ENCODE assay signal across 13 cellular contexts in the genomic region with DNA sequence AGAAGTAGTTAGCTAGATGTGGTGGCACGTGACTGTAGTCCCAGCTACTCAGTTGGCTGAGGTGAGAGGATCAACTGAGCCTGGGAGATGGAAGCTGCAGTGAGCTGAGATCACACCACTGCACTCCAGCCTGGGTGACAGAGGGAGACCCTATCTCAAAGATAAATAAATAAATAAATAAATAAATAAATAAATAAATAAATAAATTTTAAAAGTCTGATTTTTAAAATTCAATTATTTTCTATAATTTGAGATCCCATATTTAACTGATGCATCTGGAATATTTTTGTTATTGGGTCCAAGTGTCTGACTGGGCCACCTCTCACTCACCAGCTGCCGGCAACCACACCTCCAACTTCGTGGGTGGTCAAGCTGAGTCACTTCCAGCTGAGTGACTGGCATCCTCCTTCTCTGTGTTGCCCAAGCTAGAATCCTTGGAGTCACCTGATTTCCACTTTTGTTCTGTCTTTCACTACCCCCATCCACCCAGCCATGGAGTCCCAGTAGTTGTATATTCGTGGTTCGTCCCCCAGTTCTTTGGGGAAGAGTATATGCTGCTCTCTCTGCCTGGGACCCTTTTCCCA.
DNase-seq lines count a peak whose midpoint lies in the region; ATAC-seq and TF ChIP-seq lines count a peak whose summit lies in the region.
"Had no signal": no experiment of that assay in that cellular context is flagged by ENCODE, and none has a peak within 500 bp of the region (broad histone marks: within the 10 kb centered on the region; RNA-seq: fewer than 3 reads in every experiment).

No MANE protein-coding gene starts in this region.

- H2AFZ ChIP-seq in mammary epithelial cell (ENCODE audit: low read depth, low read length) (no peak overlapping the region), mesenchymal stem cell (ENCODE audit: low read depth, low read length) (no peak overlapping the region)

- H3K4me1 ChIP-seq in mammary epithelial cell (ENCODE audit: insufficient read depth, low read length) (peaks cover 12% of the 10 kb centered on the region), mesenchymal stem cell (ENCODE audit: control insufficient read depth, insufficient read depth, low read depth, low read length) (peaks cover 6% of the 10 kb centered on the region)
- H3K4me1 ChIP-seq: lower lobe of right lung had no signal

- H2BK12ac ChIP-seq in mesenchymal stem cell (ENCODE audit: low read length in 2 of 2): no peak overlapping the region

- no peaks in the 10 kb centered on the region for H3K9me3 ChIP-seq in MG63
- no peaks in the 10 kb centered on the region for H3K9me3 ChIP-seq in mammary epithelial cell (replicated peaks; ENCODE audit: insufficient read depth, low read length)
- no peaks in the 10 kb centered on the region for H3K9me3 ChIP-seq in mesenchymal stem cell (ENCODE audit: control insufficient read depth, low read length)
- H3K9me3 ChIP-seq: lower lobe of right lung had no signal

- no TSS peak for BruUV-seq in mammary epithelial cell (replicated peaks; lab: Mats Ljungman, UMichigan)

- CTCF ChIA-PET in mammary epithelial cell (lab: Charles Lee; ENCODE audit: low non-redundant PET): no interaction called here

- H3K4me3 ChIP-seq in MG63 (no peak overlapping the region), mammary epithelial cell (replicated peaks in 1 of 3; ENCODE audit: insufficient read depth in 1 of 3, low read depth in 2 of 3, low read length in 3 of 3) (no peak overlapping the region), mesenchymal stem cell (ENCODE audit: insufficient read depth in 1 of 2, low read depth in 1 of 2, low read length in 2 of 2) (no peak overlapping the region)
- H3K4me3 ChIP-seq: lower lobe of right lung, skin epidermis had no signal

- no peak overlapping the region for H3K4me2 ChIP-seq in mammary epithelial cell (ENCODE audit: insufficient read depth, low read depth, low read length)
- H3K4me2 ChIP-seq in mesenchymal stem cell (ENCODE audit: low read length, poor library complexity, severe bottlenecking): no peak overlapping the region

- intact Hi-C loops in mammary epithelial cell (cut with micrococcal nuclease): loop anchor here (2.0 kb wide), 1 partner anchor 18 kb away; no protein-coding TSS in a partner anchor

- dilution Hi-C loops in mammary epithelial cell (cut with HindIII; ENCODE audit: low sequenced_read_pairs): no loop called here

- H3K9ac ChIP-seq in mammary epithelial cell (ENCODE audit: insufficient read depth, low read length): no peak overlapping the region
- no peak overlapping the region for H3K9ac ChIP-seq in mesenchymal stem cell (ENCODE audit: low read length)

- H3K79me1 ChIP-seq in mesenchymal stem cell (replicated peaks; ENCODE audit: low read length, poor library complexity, severe bottlenecking): no peaks in the 10 kb centered on the region

- DNase-seq in EL: peak; percentile 70
- DNase-seq in MG63: peak; percentile 59
- peak; percentile 70 for DNase-seq in mammary epithelial cell
- peak; percentile 8 for DNase-seq in mesenchymal stem cell
- DNase-seq in MV-4-11 (lab: John Stamatoyannopoulos, UW): no peak
- no peak for DNase-seq in NOMO-1 treated with DMSO at 0.1 percent for 48 hours (lab: John Stamatoyannopoulos, UW; ENCODE audit: unreplicated experiment)
- no peak for DNase-seq in SKM-1 treated with dmso at 0.1 percent for 144 hours (lab: John Stamatoyannopoulos, UW; ENCODE audit: unreplicated experiment)
- DNase-seq: activated CD4-positive, alpha-beta T cell treated with anti-CD3 and anti-CD28 coated beads, Interleukin-2, amount 50 U/mL, for 1 hour; lower lobe of right lung; NCI-H2171 had no signal

- ATAC-seq in GM18505 (IDR thresholded peaks at IDR 0.05; ENCODE audit: unreplicated experiment): no peak
- ATAC-seq: lower lobe of right lung had no signal

- H3K27me3 ChIP-seq in MG63 (no peaks in the 10 kb centered on the region), mammary epithelial cell (ENCODE audit: insufficient read depth, low read length) (no peaks in the 10 kb centered on the region), mesenchymal stem cell (ENCODE audit: control insufficient read depth in 1 of 2, insufficient read depth in 1 of 2, low read length in 2 of 2) (no peaks in the 10 kb centered on the region)

- H2BK120ac ChIP-seq in mesenchymal stem cell (ENCODE audit: low read depth, low read length): no peak overlapping the region

- H4K91ac ChIP-seq in mesenchymal stem cell (ENCODE audit: low read length): no peak overlapping the region

- no peak overlapping the region for H3K14ac ChIP-seq in mesenchymal stem cell (ENCODE audit: low read length in 2 of 2)

- in situ Hi-C loops in mammary epithelial cell (cut with MboI; ENCODE audit: low sequenced_read_pairs in 2 of 2): no loop called here

- no peak overlapping the region for H2BK5ac ChIP-seq in mesenchymal stem cell (ENCODE audit: low read depth, low read length, poor library complexity, severe bottlenecking)

- H3K36me3 ChIP-seq in MG63 (no peaks in the 10 kb centered on the region), mammary epithelial cell (ENCODE audit: insufficient read depth, low read length) (no peaks in the 10 kb centered on the region), mesenchymal stem cell (ENCODE audit: control insufficient read depth in 1 of 2, insufficient read depth in 2 of 2, low read depth in 1 of 2, low read length in 2 of 2) (no peaks in the 10 kb centered on the region)
- H3K36me3 ChIP-seq: lower lobe of right lung had no signal

- no peak overlapping the region for H3K27ac ChIP-seq in mammary epithelial cell (ENCODE audit: insufficient read depth, low read depth, low read length)
- no peak overlapping the region for H3K27ac ChIP-seq in mesenchymal stem cell (ENCODE audit: low read length, poor library complexity, severe bottlenecking)
- H3K27ac ChIP-seq: C4-2B, lower lobe of right lung, skin epidermis had no signal

- no peaks in the 10 kb centered on the region for H4K20me1 ChIP-seq in mammary epithelial cell (ENCODE audit: insufficient read depth, low read length)

- WGBS in mammary epithelial cell (ENCODE audit: low coverage, missing lambda C conversion rate): 54% methylated on average over 5 of the region's 5 CpGs
- WGBS in mesenchymal stem cell: 67% methylated on average over 5 of the region's 5 CpGs

- H2BK15ac ChIP-seq in mesenchymal stem cell (ENCODE audit: low read depth, poor library complexity, severe bottlenecking): no peak overlapping the region

- no peak overlapping the region for H3K4ac ChIP-seq in mesenchymal stem cell (ENCODE audit: low read depth in 1 of 2, low read length in 2 of 2)

- no peak overlapping the region for H3K23ac ChIP-seq in mesenchymal stem cell (ENCODE audit: low read length in 2 of 2)

- TF ChIP-seq POLR2A in GM18505 (IDR thresholded peaks at IDR 0.05; ENCODE audit: borderline replicate concordance, extremely low read depth, insufficient read depth, insufficient read length): no peak

- TF ChIP-seq CTCF in mammary epithelial cell (conservative IDR thresholded peaks at IDR 0.05 in 1 of 2, IDR thresholded peaks at IDR 0.05 in 1 of 2; ENCODE audit: extremely low read depth in 1 of 2, insufficient read depth in 1 of 2, low read depth in 1 of 2, low read length in 2 of 2): no peak

- no peaks in the 10 kb centered on the region for H3K79me2 ChIP-seq in mammary epithelial cell (ENCODE audit: insufficient read depth, low read length)

- H3K18ac ChIP-seq in mesenchymal stem cell (ENCODE audit: low read depth in 1 of 2, low read length in 2 of 2): no peak overlapping the region

- H2AK5ac ChIP-seq in mesenchymal stem cell (ENCODE audit: low read length, severe bottlenecking): no peak overlapping the region

- H4K8ac ChIP-seq in mesenchymal stem cell (ENCODE audit: low read length): no peak overlapping the region

Comparison
In these comparisons a context has a peak if more than half of its experiments do, and no peak if none do; other contexts are left out.
1. DNase-seq: peak in EL (single experiment), MG63 (single experiment), mammary epithelial cell (single experiment) and mesenchymal stem cell (single experiment); none in MV-4-11 (single experiment), NOMO-1 treated with DMSO at 0.1 percent for 48 hours (single experiment) and SKM-1 treated with dmso at 0.1 percent for 144 hours (single experiment).